Comparison of ENCODE assay signal across 1 cellular context in the genomic region with DNA sequence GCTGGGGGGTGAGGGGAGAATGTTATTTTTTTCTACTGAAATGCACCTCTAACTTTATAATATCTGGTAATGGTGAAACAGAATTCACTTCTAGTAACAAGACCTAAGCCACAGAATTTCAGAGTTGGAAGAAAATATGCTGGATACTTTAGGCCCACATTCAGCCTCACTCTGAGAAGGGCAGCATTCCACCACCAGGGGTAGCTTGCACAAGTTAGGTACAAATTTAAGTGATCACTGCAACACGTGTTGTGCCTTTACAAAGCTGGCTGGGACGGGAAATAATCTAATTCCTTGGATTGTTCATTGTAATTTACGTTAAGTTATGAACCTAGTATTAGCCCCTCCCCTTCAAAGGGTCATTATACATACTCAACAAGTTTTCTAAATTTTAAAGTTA.
TF ChIP-seq lines count a peak whose summit lies in the region.

No MANE protein-coding gene starts in this region.

TF ChIP-seq in H1, 55 proteins besides CTCF, POLR2A, EP300 and RAD21 (continued from another document):
- TF ChIP-seq, protein P1, sequence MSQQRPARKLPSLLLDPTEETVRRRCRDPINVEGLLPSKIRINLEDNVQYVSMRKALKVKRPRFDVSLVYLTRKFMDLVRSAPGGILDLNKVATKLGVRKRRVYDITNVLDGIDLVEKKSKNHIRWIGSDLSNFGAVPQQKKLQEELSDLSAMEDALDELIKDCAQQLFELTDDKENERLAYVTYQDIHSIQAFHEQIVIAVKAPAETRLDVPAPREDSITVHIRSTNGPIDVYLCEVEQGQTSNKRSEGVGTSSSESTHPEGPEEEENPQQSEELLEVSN (IDR thresholded peaks at IDR 0.05), result no peak
- no peak for TF ChIP-seq CEBPB (IDR thresholded peaks at IDR 0.05; ENCODE audit: low read depth, low read length)
- TF ChIP-seq YY1 (IDR thresholded peaks at IDR 0.05; ENCODE audit: low read depth, low read length), result no peak
- 0 out of 2 replicates have a peak, but pooled peaks have one; percentile 33 for TF ChIP-seq TEAD4 (IDR thresholded peaks at IDR 0.05; ENCODE audit: low read depth, low read length)
